Comparison of ENCODE assay signal across 14 cellular contexts in the genomic region with DNA sequence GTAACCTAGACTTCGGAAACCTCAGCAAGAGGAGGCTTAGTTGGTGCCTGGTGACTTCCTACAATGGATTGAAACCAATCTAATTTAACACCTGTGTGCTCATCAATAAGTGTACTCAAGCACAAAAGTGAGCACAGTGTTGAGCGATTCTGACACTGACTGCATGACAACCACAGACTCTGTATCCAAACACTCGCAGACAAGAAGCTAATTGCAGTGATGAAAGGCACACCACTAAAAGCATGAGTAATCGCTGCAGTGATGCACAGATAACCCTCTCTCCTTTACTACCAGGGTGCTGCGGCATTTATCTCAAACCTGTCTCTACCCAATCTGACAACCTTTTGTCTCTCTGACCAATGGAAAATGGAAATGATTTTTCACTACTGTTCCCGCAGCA.
DNase-seq lines count a peak whose midpoint lies in the region; ATAC-seq, FAIRE-seq and TF ChIP-seq lines count a peak whose summit lies in the region.
"Had no signal": no experiment of that assay in that cellular context is flagged by ENCODE, and none has a peak within 500 bp of the region (broad histone marks: within the 10 kb centered on the region; RNA-seq: fewer than 3 reads in every experiment).

No MANE protein-coding gene starts in this region.

- ATAC-seq in stimulated activated memory B cell treated with anti-CD40 and anti-IgM and Interleukin-4, amounts not matched to agents 10 μg/mL and 1 μg/mL and 100 μg/mL, for 72 hours, result no peak
- ATAC-seq: body of pancreas had no signal

- peak; percentile 91 for FAIRE-seq in islet of Langerhans (lab: Jason Lieb, UNC)
- FAIRE-seq: TTC549 had no signal

- no peaks in the 10 kb centered on the region for H3K27me3 ChIP-seq in SK-N-SH (ENCODE audit: insufficient read depth)
- H3K27me3 ChIP-seq: body of pancreas had no signal

- H3K27ac Mint-ChIP-seq in stimulated activated memory B cell treated with anti-CD40 and anti-IgM and Interleukin-4, amounts not matched to agents 10 μg/mL and 1 μg/mL and 100 μg/mL, for 72 hours, result no peak overlapping the region

- no peaks in the 10 kb centered on the region for H3K36me3 ChIP-seq in SK-N-SH (replicated peaks in 1 of 2; ENCODE audit: control insufficient read depth in 1 of 2, insufficient read depth in 2 of 2, low read length in 1 of 2)

- H3F3A ChIP-seq in SK-N-SH (replicated peaks; ENCODE audit: insufficient read depth), result peaks cover 11% of the 10 kb centered on the region

- TF ChIP-seq CTCF in SK-N-SH (IDR thresholded peaks at IDR 0.05), result no peak

- H3K4me2 ChIP-seq in SK-N-SH, result peak overlapping the region; percentile 47

- no peaks in the 10 kb centered on the region for H3K79me2 ChIP-seq in SK-N-SH (ENCODE audit: insufficient read depth)

- H3K4me1 ChIP-seq in SK-N-SH (ENCODE audit: control insufficient read depth in 1 of 2, insufficient read depth in 2 of 2, low read depth in 1 of 2, low read length in 1 of 2), result peaks cover 10 to 22% of the 10 kb centered on the region in 2 experiments; a peak in 3 of 4 replicates
- H3K4me1 ChIP-seq: body of pancreas had no signal

- POLR2A ChIA-PET in SK-N-SH (lab: Yijun Ruan, JAX), result interaction anchor here (1.3 kb wide), 1 partner anchor 233 kb away, joined by 4 read pairs; no protein-coding TSS in a partner anchor

- in situ Hi-C loops in Caki2 (cut with HindIII; ENCODE audit: low pct_unique_long_range_greater_than_20kb, low sequenced_read_pairs), result no loop called here

- H3K9me3 Mint-ChIP-seq in stimulated activated memory B cell treated with anti-CD40 and anti-IgM and Interleukin-4, amounts not matched to agents 10 μg/mL and 1 μg/mL and 100 μg/mL, for 72 hours, result no peaks in the 10 kb centered on the region
- H3K9me3 Mint-ChIP-seq: naive B cell had no signal

- no peak overlapping the region for H3K9ac ChIP-seq in SK-N-SH

- peak overlapping the region; percentile 50 to 78; a peak in 3 of 4 replicates for H3K27ac ChIP-seq in SK-N-SH (ENCODE audit: low read depth in 2 of 2, low read length in 1 of 2)
- H3K27ac ChIP-seq: body of pancreas had no signal

- peak; percentile 18; the same call in 1 of the 2 replicates for TF ChIP-seq RAD21 in SK-N-SH (IDR thresholded peaks at IDR 0.05; ENCODE audit: low read length)

- CTCF ChIA-PET in SK-N-SH (lab: Yijun Ruan, JAX), result interaction anchor here (1.1 kb wide), 1 partner anchor 10 kb away, joined by 8 read pairs; no protein-coding TSS in a partner anchor

- no peaks in the 10 kb centered on the region for H4K20me1 ChIP-seq in SK-N-SH (ENCODE audit: insufficient read depth)

- peak; percentile 53 to 91; a peak in 3 of 4 replicates for TF ChIP-seq EP300 in SK-N-SH (IDR thresholded peaks at IDR 0.05; ENCODE audit: borderline replicate concordance in 1 of 2, low read depth in 1 of 2, low read length in 1 of 2)

- H3K4me3 Mint-ChIP-seq in stimulated activated memory B cell treated with anti-CD40 and anti-IgM and Interleukin-4, amounts not matched to agents 10 μg/mL and 1 μg/mL and 100 μg/mL, for 72 hours, result no peak overlapping the region
- H3K4me3 Mint-ChIP-seq: naive B cell had no signal

- peaks cover 48% of the 10 kb centered on the region for H3K36me3 Mint-ChIP-seq in stimulated activated memory B cell treated with anti-CD40 and anti-IgM and Interleukin-4, amounts not matched to agents 10 μg/mL and 1 μg/mL and 100 μg/mL, for 72 hours

- no peaks in the 10 kb centered on the region for H3K9me3 ChIP-seq in SK-N-SH
- H3K9me3 ChIP-seq: body of pancreas had no signal

- WGBS in SK-N-SH (ENCODE audit: low lambda C conversion rate), result 21% methylated on average over 6 of the region's 6 CpGs

- H3K4me3 ChIP-seq in SK-N-SH (ENCODE audit: low read depth in 2 of 2, low read length in 1 of 2), result no peak overlapping the region
- H3K4me3 ChIP-seq: body of pancreas had no signal

- no peaks in the 10 kb centered on the region for H3K27me3 Mint-ChIP-seq in stimulated activated memory B cell treated with anti-CD40 and anti-IgM and Interleukin-4, amounts not matched to agents 10 μg/mL and 1 μg/mL and 100 μg/mL, for 72 hours
- H3K27me3 Mint-ChIP-seq: naive B cell had no signal

- H3K9me2 ChIP-seq in SK-N-SH, result no peaks in the 10 kb centered on the region

- peaks cover 12% of the 10 kb centered on the region for H3K4me1 Mint-ChIP-seq in stimulated activated memory B cell treated with anti-CD40 and anti-IgM and Interleukin-4, amounts not matched to agents 10 μg/mL and 1 μg/mL and 100 μg/mL, for 72 hours

- DNase-seq in Caki2 (ENCODE audit: low read depth) (peak; percentile 79), HT1080 (ENCODE audit: low read depth) (peak; percentile 77), SK-N-SH (peak; percentile 67), NCI-H82 treated with DMSO at 0.1 percent for 48 hours (lab: John Stamatoyannopoulos, UW; ENCODE audit: unreplicated experiment) (no peak), NCI-H1436 (lab: John Stamatoyannopoulos, UW) (no peak), D341Med (ENCODE audit: low spot score) (no peak)
- DNase-seq: body of pancreas; erythroblast; naive B cell; OCI-M1; stimulated activated CD8-positive, alpha-beta memory T cell treated with anti-CD3 and anti-CD28 coated beads, Interleukin-4, amount 100 ng/mL, for 48 hours had no signal

- no peak overlapping the region for H2AFZ ChIP-seq in SK-N-SH (ENCODE audit: low read depth)

TF ChIP-seq in SK-N-SH, 30 proteins besides CTCF, POLR2A, EP300 and RAD21 (continues in another document):
- TF ChIP-seq, protein P1, sequence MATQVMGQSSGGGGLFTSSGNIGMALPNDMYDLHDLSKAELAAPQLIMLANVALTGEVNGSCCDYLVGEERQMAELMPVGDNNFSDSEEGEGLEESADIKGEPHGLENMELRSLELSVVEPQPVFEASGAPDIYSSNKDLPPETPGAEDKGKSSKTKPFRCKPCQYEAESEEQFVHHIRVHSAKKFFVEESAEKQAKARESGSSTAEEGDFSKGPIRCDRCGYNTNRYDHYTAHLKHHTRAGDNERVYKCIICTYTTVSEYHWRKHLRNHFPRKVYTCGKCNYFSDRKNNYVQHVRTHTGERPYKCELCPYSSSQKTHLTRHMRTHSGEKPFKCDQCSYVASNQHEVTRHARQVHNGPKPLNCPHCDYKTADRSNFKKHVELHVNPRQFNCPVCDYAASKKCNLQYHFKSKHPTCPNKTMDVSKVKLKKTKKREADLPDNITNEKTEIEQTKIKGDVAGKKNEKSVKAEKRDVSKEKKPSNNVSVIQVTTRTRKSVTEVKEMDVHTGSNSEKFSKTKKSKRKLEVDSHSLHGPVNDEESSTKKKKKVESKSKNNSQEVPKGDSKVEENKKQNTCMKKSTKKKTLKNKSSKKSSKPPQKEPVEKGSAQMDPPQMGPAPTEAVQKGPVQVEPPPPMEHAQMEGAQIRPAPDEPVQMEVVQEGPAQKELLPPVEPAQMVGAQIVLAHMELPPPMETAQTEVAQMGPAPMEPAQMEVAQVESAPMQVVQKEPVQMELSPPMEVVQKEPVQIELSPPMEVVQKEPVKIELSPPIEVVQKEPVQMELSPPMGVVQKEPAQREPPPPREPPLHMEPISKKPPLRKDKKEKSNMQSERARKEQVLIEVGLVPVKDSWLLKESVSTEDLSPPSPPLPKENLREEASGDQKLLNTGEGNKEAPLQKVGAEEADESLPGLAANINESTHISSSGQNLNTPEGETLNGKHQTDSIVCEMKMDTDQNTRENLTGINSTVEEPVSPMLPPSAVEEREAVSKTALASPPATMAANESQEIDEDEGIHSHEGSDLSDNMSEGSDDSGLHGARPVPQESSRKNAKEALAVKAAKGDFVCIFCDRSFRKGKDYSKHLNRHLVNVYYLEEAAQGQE (IDR thresholded peaks at IDR 0.05; ENCODE audit: low read depth, low read length), result no peak
- peak; percentile 11; the same call in 1 of the 2 replicates for TF ChIP-seq NFIC (IDR thresholded peaks at IDR 0.05; ENCODE audit: borderline replicate concordance)
- TF ChIP-seq MEF2A (IDR thresholded peaks at IDR 0.05; ENCODE audit: borderline replicate concordance, low read depth), result no peak
- peak; percentile 66; the same call in 1 of the 2 replicates for TF ChIP-seq POLR2AphosphoS5 (IDR thresholded peaks at IDR 0.05; ENCODE audit: low read depth, low read length)
- TF ChIP-seq, protein P2, sequence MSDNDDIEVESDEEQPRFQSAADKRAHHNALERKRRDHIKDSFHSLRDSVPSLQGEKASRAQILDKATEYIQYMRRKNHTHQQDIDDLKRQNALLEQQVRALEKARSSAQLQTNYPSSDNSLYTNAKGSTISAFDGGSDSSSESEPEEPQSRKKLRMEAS (IDR thresholded peaks at IDR 0.05; ENCODE audit: low read depth), result no peak
- peak; percentile 66 for TF ChIP-seq JUND (IDR thresholded peaks at IDR 0.05)
- TF ChIP-seq TEAD4 (IDR thresholded peaks at IDR 0.05; ENCODE audit: borderline replicate concordance, insufficient read depth), result 0 out of 2 replicates have a peak, but pooled peaks have one; percentile 54
- TF ChIP-seq FOSL2 (IDR thresholded peaks at IDR 0.05; ENCODE audit: borderline replicate concordance, low read depth), result peak; percentile 54; the same call in 1 of the 2 replicates
- TF ChIP-seq FOXJ3 (CRISPR knock-in tag; IDR thresholded peaks at IDR 0.05), result peak; percentile 85
- no peak for TF ChIP-seq NRF1 (IDR thresholded peaks at IDR 0.05; ENCODE audit: low read depth, low read length)
- TF ChIP-seq, protein P3, sequence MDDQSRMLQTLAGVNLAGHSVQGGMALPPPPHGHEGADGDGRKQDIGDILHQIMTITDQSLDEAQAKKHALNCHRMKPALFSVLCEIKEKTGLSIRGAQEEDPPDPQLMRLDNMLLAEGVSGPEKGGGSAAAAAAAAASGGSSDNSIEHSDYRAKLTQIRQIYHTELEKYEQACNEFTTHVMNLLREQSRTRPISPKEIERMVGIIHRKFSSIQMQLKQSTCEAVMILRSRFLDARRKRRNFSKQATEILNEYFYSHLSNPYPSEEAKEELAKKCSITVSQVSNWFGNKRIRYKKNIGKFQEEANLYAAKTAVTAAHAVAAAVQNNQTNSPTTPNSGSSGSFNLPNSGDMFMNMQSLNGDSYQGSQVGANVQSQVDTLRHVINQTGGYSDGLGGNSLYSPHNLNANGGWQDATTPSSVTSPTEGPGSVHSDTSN (IDR thresholded peaks at IDR 0.05), result peak; percentile 89
- TF ChIP-seq, protein P4, sequence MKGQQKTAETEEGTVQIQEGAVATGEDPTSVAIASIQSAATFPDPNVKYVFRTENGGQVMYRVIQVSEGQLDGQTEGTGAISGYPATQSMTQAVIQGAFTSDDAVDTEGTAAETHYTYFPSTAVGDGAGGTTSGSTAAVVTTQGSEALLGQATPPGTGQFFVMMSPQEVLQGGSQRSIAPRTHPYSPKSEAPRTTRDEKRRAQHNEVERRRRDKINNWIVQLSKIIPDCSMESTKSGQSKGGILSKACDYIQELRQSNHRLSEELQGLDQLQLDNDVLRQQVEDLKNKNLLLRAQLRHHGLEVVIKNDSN (IDR thresholded peaks at IDR 0.05; ENCODE audit: borderline replicate concordance, low read depth), result no peak
- peak; percentile 81 for TF ChIP-seq CHD2 (IDR thresholded peaks at IDR 0.05; ENCODE audit: low read length, partially characterized antibody)

Comparison
In these comparisons a context has a peak if more than half of its experiments do, and no peak if none do; other contexts are left out.
1. DNase-seq: peak in Caki2 (single experiment), HT1080 (single experiment) and SK-N-SH (single experiment); none in NCI-H82 treated with DMSO at 0.1 percent for 48 hours (single experiment), NCI-H1436 (single experiment) and D341Med (single experiment).